28 cellular contexts compared by ENCODE assay signal in the genomic region with DNA sequence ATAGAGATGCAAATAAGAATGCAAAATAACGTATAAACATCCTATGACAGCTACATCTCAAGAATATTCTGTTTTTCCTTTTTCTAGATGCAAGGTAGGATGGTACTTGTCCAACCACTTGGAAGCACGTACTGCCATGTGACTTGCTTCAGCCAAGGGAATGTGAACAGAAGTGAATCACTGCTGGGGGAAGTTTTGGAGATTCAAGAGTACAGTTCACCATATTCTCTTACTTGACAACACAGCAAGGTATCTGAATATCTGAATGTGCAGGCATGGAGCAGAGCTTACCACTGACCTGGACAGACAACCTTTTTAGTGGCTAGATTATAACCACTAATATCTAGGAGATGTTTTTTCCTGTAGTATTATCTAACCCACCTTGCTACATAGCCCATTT. TPM values are rescaled to one million over a fixed set of nuclear protein-coding genes. Genes with fewer than 3 reads are reported as not detected.
DNase-seq lines count a peak whose midpoint lies in the region; ATAC-seq, FAIRE-seq and TF ChIP-seq lines count a peak whose summit lies in the region.
"Had no signal": no experiment of that assay in that cellular context is flagged by ENCODE, and none has a peak within 500 bp of the region (broad histone marks: within the 10 kb centered on the region; RNA-seq: fewer than 3 reads in every experiment).

No MANE protein-coding gene starts in this region.

- DNase-seq in GM18507 (ENCODE audit: extremely low spot score, insufficient read length, low read depth) (no peak), NCI-H526 treated with DMSO at 0.1 percent for 48 hours (lab: John Stamatoyannopoulos, UW) (peak; percentile 1), endothelial cell (ENCODE audit: low spot score) (no peak), nephron progenitor cell (no peak), dermis blood vessel endothelial cell (no peak), NCI-H2029 treated with DMSO at 0.1 percent for 48 hours (lab: John Stamatoyannopoulos, UW) (no peak), Peyer's patch (no peak), body of pancreas (no peak)
- DNase-seq: activated CD4-positive, alpha-beta T cell treated with anti-CD3 and anti-CD28 coated beads, Interleukin-2, amount 10 ng/mL, durations not matched to agents 24 days and 14 days; activated gamma-delta T cell treated with Interleukin-2 at 50 U/mL for 16 hours; activated naive CD8-positive, alpha-beta T cell treated with anti-CD3 and anti-CD28 coated beads, Interleukin-2, amount 50 U/mL, for 24 hours; central memory CD4-positive, alpha-beta T cell; DMS153; HCEC 1CT; hippocampal formation; Kasumi-1; NCI-H1436; NCI-H2081 treated with DMSO at 0.1 percent for 48 hours; NCI-H2227 treated with DMSO at 0.1 percent for 48 hours; nucleus accumbens; stimulated activated naive CD4-positive, alpha-beta T cell; SW 1271; T-helper 9 cell; upper lobe of left lung had no signal

- TF ChIP-seq CTCF in endothelial cell (IDR thresholded peaks at IDR 0.05; ENCODE audit: unreplicated experiment) (no peak), nephron progenitor cell (IDR thresholded peaks at IDR 0.05) (no peak), Peyer's patch (IDR thresholded peaks at IDR 0.05) (no peak), body of pancreas (IDR thresholded peaks at IDR 0.05) (no peak)

- intact Hi-C loops in body of pancreas (cut with DNase I), result no loop called here

- 90 to 95% methylated on average over 2 of the region's 2 CpGs for WGBS in body of pancreas, 2 donors

- H3K4me1 Mint-ChIP-seq in endothelial cell (ENCODE audit: unreplicated experiment), result peaks cover 7% of the 10 kb centered on the region
- peaks cover 9% of the 10 kb centered on the region for H3K4me1 Mint-ChIP-seq in nephron progenitor cell

- no peak for ATAC-seq in body of pancreas
- ATAC-seq: activated naive CD8-positive, alpha-beta T cell treated with anti-CD3 and anti-CD28 coated beads, Interleukin-2, amount 50 U/mL, for 24 hours had no signal

- H3K36me3 ChIP-seq in Peyer's patch (peaks cover 0 to 7% (median 0%) of the 10 kb centered on the region in 3 donors), body of pancreas (replicated peaks in 1 of 2; ENCODE audit: insufficient read depth in 1 of 2, low read depth in 2 of 2) (peaks cover 0 to 4% of the 10 kb centered on the region in 2 donors)

- H3K27me3 ChIP-seq in Peyer's patch (no peaks in the 10 kb centered on the region), body of pancreas (no peaks in the 10 kb centered on the region)
- H3K27me3 ChIP-seq: SJCRH30, upper lobe of left lung had no signal

- H3K9me3 Mint-ChIP-seq in endothelial cell (ENCODE audit: unreplicated experiment) (no peaks in the 10 kb centered on the region), nephron progenitor cell (no peaks in the 10 kb centered on the region)
- H3K9me3 Mint-ChIP-seq: activated CD4-positive, alpha-beta T cell treated with anti-CD3 and anti-CD28 coated beads, Interleukin-2, amount 10 ng/mL, durations not matched to agents 24 days and 14 days; activated naive CD8-positive, alpha-beta T cell treated with anti-CD3 and anti-CD28 coated beads, Interleukin-2, amount 50 U/mL, for 24 hours; dendritic cell treated with granulocyte-macrophage colony-stimulating factor and Interleukin-4, amounts not matched to agents 40 ng/mL and 50 ng/mL, for 4 days had no signal

- H3K4me3 Mint-ChIP-seq in endothelial cell (ENCODE audit: unreplicated experiment) (no peak overlapping the region), nephron progenitor cell (no peak overlapping the region)
- H3K4me3 Mint-ChIP-seq: activated CD4-positive, alpha-beta T cell treated with anti-CD3 and anti-CD28 coated beads, Interleukin-2, amount 10 ng/mL, durations not matched to agents 24 days and 14 days; activated naive CD8-positive, alpha-beta T cell treated with anti-CD3 and anti-CD28 coated beads, Interleukin-2, amount 50 U/mL, for 24 hours; dendritic cell treated with granulocyte-macrophage colony-stimulating factor and Interleukin-4, amounts not matched to agents 40 ng/mL and 50 ng/mL, for 4 days had no signal

- H3K27ac ChIP-seq in Peyer's patch, result no peak overlapping the region
- H3K27ac ChIP-seq in body of pancreas, result no peak overlapping the region
- H3K27ac ChIP-seq: SJCRH30, upper lobe of left lung, VCaP had no signal

- H3K4me1 ChIP-seq in Peyer's patch, result peaks cover 0 to 2% (median 0%) of the 10 kb centered on the region in 4 donors
- peaks cover 21% of the 10 kb centered on the region for H3K4me1 ChIP-seq in body of pancreas

- no peaks in the 10 kb centered on the region for H3K9me3 ChIP-seq in Peyer's patch
- H3K9me3 ChIP-seq in body of pancreas, result no peaks in the 10 kb centered on the region
- H3K9me3 ChIP-seq: SJCRH30, upper lobe of left lung had no signal

- H3K36me3 Mint-ChIP-seq in endothelial cell (ENCODE audit: low read depth, unreplicated experiment) (peaks cover 10% of the 10 kb centered on the region), nephron progenitor cell (ENCODE audit: low read depth) (peaks cover 41% of the 10 kb centered on the region)

- TF ChIP-seq POLR2A in Peyer's patch (IDR thresholded peaks at IDR 0.05) (no peak), body of pancreas (IDR thresholded peaks at IDR 0.05) (no peak)

- peak; percentile 62 for FAIRE-seq in GM18507 (lab: Jason Lieb, UNC)
- FAIRE-seq: endometrium had no signal

- peak overlapping the region; percentile 33 for H3K27ac Mint-ChIP-seq in endothelial cell (ENCODE audit: unreplicated experiment)
- H3K27ac Mint-ChIP-seq in nephron progenitor cell, result peak overlapping the region; percentile 28
- H3K27ac Mint-ChIP-seq: activated CD4-positive, alpha-beta T cell treated with anti-CD3 and anti-CD28 coated beads, Interleukin-2, amount 10 ng/mL, durations not matched to agents 24 days and 14 days; dendritic cell treated with granulocyte-macrophage colony-stimulating factor and Interleukin-4, amounts not matched to agents 40 ng/mL and 50 ng/mL, for 4 days had no signal

- H3K4me3 ChIP-seq in Peyer's patch, result no peak overlapping the region
- H3K4me3 ChIP-seq in body of pancreas, result no peak overlapping the region
- H3K4me3 ChIP-seq: SJCRH30, upper lobe of left lung had no signal

- no peaks in the 10 kb centered on the region for H3K27me3 Mint-ChIP-seq in endothelial cell (ENCODE audit: unreplicated experiment)
- no peaks in the 10 kb centered on the region for H3K27me3 Mint-ChIP-seq in nephron progenitor cell (ENCODE audit: low read depth, poor library complexity)
- H3K27me3 Mint-ChIP-seq: activated CD4-positive, alpha-beta T cell treated with anti-CD3 and anti-CD28 coated beads, Interleukin-2, amount 10 ng/mL, durations not matched to agents 24 days and 14 days; activated naive CD8-positive, alpha-beta T cell treated with anti-CD3 and anti-CD28 coated beads, Interleukin-2, amount 50 U/mL, for 24 hours; dendritic cell treated with granulocyte-macrophage colony-stimulating factor and Interleukin-4, amounts not matched to agents 40 ng/mL and 50 ng/mL, for 4 days had no signal

RNA-seq across cellular contexts. Expression of a gene that starts 53.0 kb away (rescaled TPM):
- 363 TPM for total RNA-seq in endothelial cell (ENCODE audit: unreplicated experiment)
- 238 and 422 TPM in 2 replicates for total RNA-seq in dermis blood vessel endothelial cell
- total RNA-seq in Peyer's patch, result 100 to 1,000 TPM; 131 to 343 (median 194) TPM
- total RNA-seq in body of pancreas, result 100 to 1,000 TPM in 1 of 2 donors, 10 to 100 TPM in 1; 77.6 to 170 TPM

RNA-seq across cellular contexts. Expression of a gene that starts 53.5 kb away (rescaled TPM):
- total RNA-seq in endothelial cell (ENCODE audit: unreplicated experiment), result 3.6 TPM
- total RNA-seq in dermis blood vessel endothelial cell, result 0.98 and 1.0 TPM in 2 replicates
- 1 to 10 TPM in 2 of 4 donors, under 1 TPM in 1, not detected in 1; 0.94 to 2.7 (median 2.6) TPM for total RNA-seq in Peyer's patch
- 1 to 10 TPM in 1 of 2 donors, under 1 TPM in 1; 0.52 to 2.0 TPM for total RNA-seq in body of pancreas
